Comparison of ENCODE assay signal across 15 cellular contexts in genomic region chrX:9562851-9563250, GRCh38.
DNase-seq lines count a peak whose midpoint lies in the region; ATAC-seq and TF ChIP-seq lines count a peak whose summit lies in the region.
"Had no signal": no experiment of that assay in that cellular context is flagged by ENCODE, and none has a peak within 500 bp of the region (broad histone marks: within the 10 kb centered on the region; RNA-seq: fewer than 3 reads in every experiment).

No MANE protein-coding gene starts in this region.

- peaks cover 7% of the 10 kb centered on the region for H3K36me3 Mint-ChIP-seq in activated T-helper 17 cell treated with anti-CD3 and anti-CD28 coated beads, Interleukin-2, amount 50 U/mL, for 72 hours (ENCODE audit: low read depth)
- H3K36me3 Mint-ChIP-seq in activated T-cell treated with anti-CD3 and anti-CD28 coated beads, Interleukin-2, amount 50 U/mL, for 24 hours (ENCODE audit: low read depth), result peaks cover 12% of the 10 kb centered on the region

- H3K4me1 Mint-ChIP-seq in activated T-helper 17 cell treated with anti-CD3 and anti-CD28 coated beads, Interleukin-2, amount 50 U/mL, for 72 hours, result no peaks in the 10 kb centered on the region
- peaks cover 22% of the 10 kb centered on the region for H3K4me1 Mint-ChIP-seq in activated T-cell treated with anti-CD3 and anti-CD28 coated beads, Interleukin-2, amount 50 U/mL, for 24 hours (ENCODE audit: low read depth)

- no peak overlapping the region for H3K27ac Mint-ChIP-seq in activated T-helper 17 cell treated with anti-CD3 and anti-CD28 coated beads, Interleukin-2, amount 50 U/mL, for 72 hours
- no peak overlapping the region for H3K27ac Mint-ChIP-seq in activated T-cell treated with anti-CD3 and anti-CD28 coated beads, Interleukin-2, amount 50 U/mL, for 24 hours
- H3K27ac Mint-ChIP-seq: activated naive CD4-positive, alpha-beta T cell treated with anti-CD3 and anti-CD28 coated beads, Interleukin-2, amount 50 U/mL, for 72 hours; CD4-positive, alpha-beta memory T cell; stimulated activated naive CD8-positive, alpha-beta T cell treated with anti-CD3 and anti-CD28 coated beads, Interleukin-15, amount 100 ng/mL, for 72 hours had no signal

- H3K36me3 ChIP-seq in mesodermal cell (ENCODE audit: control insufficient read depth, insufficient read depth, low read length), result no peaks in the 10 kb centered on the region

- H3K9me3 Mint-ChIP-seq in activated T-helper 17 cell treated with anti-CD3 and anti-CD28 coated beads, Interleukin-2, amount 50 U/mL, for 72 hours, result no peaks in the 10 kb centered on the region
- H3K9me3 Mint-ChIP-seq in activated T-cell treated with anti-CD3 and anti-CD28 coated beads, Interleukin-2, amount 50 U/mL, for 24 hours, result peaks cover 2% of the 10 kb centered on the region
- H3K9me3 Mint-ChIP-seq: activated naive CD4-positive, alpha-beta T cell treated with anti-CD3 and anti-CD28 coated beads, Interleukin-2, amount 50 U/mL, for 72 hours; stimulated activated naive CD8-positive, alpha-beta T cell treated with anti-CD3 and anti-CD28 coated beads, Interleukin-15, amount 100 ng/mL, for 72 hours had no signal

- peak; percentile 46 for DNase-seq in AG09319 (ENCODE audit: extremely low read depth, low read depth)
- peak; percentile 86 for DNase-seq in NCI-H226
- DNase-seq in epithelial cell of prostate (ENCODE audit: low read depth, low spot score), result peak; percentile 12
- no peak for DNase-seq in HPDE6-E6E7 (ENCODE audit: extremely low spot score)
- no peak for DNase-seq in activated T-cell treated with anti-CD3 and anti-CD28 coated beads, Interleukin-2, amount 50 U/mL, for 24 hours
- DNase-seq: CD4-positive, alpha-beta memory T cell; erythroblast; midbrain; NCI-H1694 treated with DMSO at 0.1 percent for 48 hours; stimulated activated naive CD8-positive, alpha-beta T cell treated with anti-CD3 and anti-CD28 coated beads, Interleukin-15, amount 100 ng/mL, for 72 hours had no signal

- H3K4me3 ChIP-seq in mesodermal cell (ENCODE audit: extremely low read depth, insufficient read depth, low read length, poor library complexity, severe bottlenecking), result no peak overlapping the region

- H3K27me3 Mint-ChIP-seq in activated T-helper 17 cell treated with anti-CD3 and anti-CD28 coated beads, Interleukin-2, amount 50 U/mL, for 72 hours, result no peaks in the 10 kb centered on the region
- H3K27me3 Mint-ChIP-seq in activated T-cell treated with anti-CD3 and anti-CD28 coated beads, Interleukin-2, amount 50 U/mL, for 24 hours, result no peaks in the 10 kb centered on the region
- H3K27me3 Mint-ChIP-seq: CD4-positive, alpha-beta memory T cell; stimulated activated naive CD8-positive, alpha-beta T cell treated with anti-CD3 and anti-CD28 coated beads, Interleukin-15, amount 100 ng/mL, for 72 hours had no signal

- WGBS in mesodermal cell (ENCODE audit: insufficient coverage in 2 of 2), 2 experiments, result no CpG with 5 or more reads among the region's 8 CpGs

- H3K9me3 ChIP-seq in mesodermal cell (ENCODE audit: control insufficient read depth, low read length), result no peaks in the 10 kb centered on the region

- peaks cover 9% of the 10 kb centered on the region for H3K4me1 ChIP-seq in mesodermal cell (ENCODE audit: control insufficient read depth, insufficient read depth, low read length, poor library complexity, severe bottlenecking)

- no peak for ATAC-seq in activated T-helper 17 cell treated with anti-CD3 and anti-CD28 coated beads, Interleukin-2, amount 50 U/mL, for 72 hours (replicated peaks)
- ATAC-seq in HG03571 (IDR thresholded peaks at IDR 0.05; ENCODE audit: unreplicated experiment), result no peak
- ATAC-seq: activated CD4-positive, CD25-positive, alpha-beta regulatory T cell treated with anti-CD3 and anti-CD28 coated beads, Interleukin-2, amount 50 U/mL, for 24 hours; activated naive CD4-positive, alpha-beta T cell treated with anti-CD3 and anti-CD28 coated beads, Interleukin-2, amount 50 U/mL, for 72 hours; stimulated activated naive CD8-positive, alpha-beta T cell treated with anti-CD3 and anti-CD28 coated beads, Interleukin-15, amount 100 ng/mL, for 72 hours had no signal

- no peak overlapping the region for H3K4me3 Mint-ChIP-seq in activated T-helper 17 cell treated with anti-CD3 and anti-CD28 coated beads, Interleukin-2, amount 50 U/mL, for 72 hours
- H3K4me3 Mint-ChIP-seq in activated T-cell treated with anti-CD3 and anti-CD28 coated beads, Interleukin-2, amount 50 U/mL, for 24 hours, result no peak overlapping the region
- H3K4me3 Mint-ChIP-seq: CD4-positive, alpha-beta memory T cell; stimulated activated naive CD8-positive, alpha-beta T cell treated with anti-CD3 and anti-CD28 coated beads, Interleukin-15, amount 100 ng/mL, for 72 hours had no signal

- H3K27ac ChIP-seq in epithelial cell of prostate, result peak overlapping the region; percentile 17
- peak overlapping the region; percentile 43 for H3K27ac ChIP-seq in mesodermal cell (ENCODE audit: low read depth, low read length, severe bottlenecking)

- TF ChIP-seq CTCF in AG09319 (IDR thresholded peaks at IDR 0.05; ENCODE audit: low read depth, low read length), result no peak

Comparison
In these comparisons a context has a peak if more than half of its experiments do, and no peak if none do; other contexts are left out.
1. DNase-seq: peak in AG09319 (single experiment), NCI-H226 (single experiment) and epithelial cell of prostate (single experiment); none in HPDE6-E6E7 (single experiment) and activated T-cell treated with anti-CD3 and anti-CD28 coated beads, Interleukin-2, amount 50 U/mL, for 24 hours (single experiment).